Comparison of ENCODE assay signal across 1 cellular context in the genomic region with DNA sequence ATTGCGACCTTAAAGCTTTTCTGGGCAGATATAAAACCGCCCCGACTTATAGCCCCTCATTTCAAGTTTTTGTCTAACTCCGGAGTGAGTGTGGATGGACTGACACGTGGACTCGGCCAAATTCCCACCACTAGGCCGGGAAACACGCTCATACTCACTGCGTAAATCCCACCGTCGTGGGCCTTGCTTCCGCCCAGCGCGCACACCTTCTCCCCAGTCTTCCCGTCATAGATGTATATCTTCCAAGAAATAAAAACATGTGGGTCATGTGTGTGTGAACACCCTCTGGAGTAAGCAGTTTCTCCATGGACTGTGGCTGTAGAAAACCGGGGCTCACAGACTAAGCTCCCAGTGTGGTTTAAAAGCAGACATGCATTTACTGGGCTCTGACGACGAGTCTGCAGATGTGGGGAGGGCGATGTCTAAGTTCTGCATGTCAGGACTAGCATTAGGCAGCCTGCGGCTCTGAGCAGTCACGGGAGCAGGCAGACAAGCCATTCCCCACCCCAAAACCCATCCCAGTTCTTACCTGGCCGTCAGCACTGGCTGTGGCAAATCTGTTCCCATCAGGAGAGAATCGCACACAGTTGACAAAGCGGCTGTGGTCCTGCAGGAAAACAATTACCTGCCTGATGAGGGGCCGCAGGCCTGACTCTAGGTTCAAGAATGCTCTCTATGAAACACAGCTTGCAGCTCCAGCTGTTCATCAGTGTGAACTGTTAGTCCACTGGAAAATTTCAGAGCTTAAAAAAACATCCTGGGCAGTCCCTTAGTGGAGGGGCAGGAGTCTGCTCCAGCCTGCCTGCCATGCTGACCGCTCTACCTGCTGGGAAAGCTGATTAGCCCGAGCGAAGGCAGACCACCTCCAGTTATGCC.
TF ChIP-seq lines count a peak whose summit lies in the region.

No MANE protein-coding gene starts in this region.

TF ChIP-seq in GM12878, 131 proteins besides CTCF, POLR2A, EP300 and RAD21:
- no peak for TF ChIP-seq BACH1 (IDR thresholded peaks at IDR 0.05; ENCODE audit: borderline replicate concordance)
- no peak for TF ChIP-seq NR2F1 (conservative IDR thresholded peaks at IDR 0.05)
- TF ChIP-seq ELK1 (IDR thresholded peaks at IDR 0.05; ENCODE audit: low read depth, low read length), result no peak
- TF ChIP-seq HCFC1 (IDR thresholded peaks at IDR 0.05; ENCODE audit: low read length), result no peak
- TF ChIP-seq YY1 (IDR thresholded peaks at IDR 0.05; ENCODE audit: low read depth, low read length), result no peak
- no peak for TF ChIP-seq POU2F2 (IDR thresholded peaks at IDR 0.05; ENCODE audit: borderline replicate concordance, low read depth, low read length)
- TF ChIP-seq, protein P1, sequence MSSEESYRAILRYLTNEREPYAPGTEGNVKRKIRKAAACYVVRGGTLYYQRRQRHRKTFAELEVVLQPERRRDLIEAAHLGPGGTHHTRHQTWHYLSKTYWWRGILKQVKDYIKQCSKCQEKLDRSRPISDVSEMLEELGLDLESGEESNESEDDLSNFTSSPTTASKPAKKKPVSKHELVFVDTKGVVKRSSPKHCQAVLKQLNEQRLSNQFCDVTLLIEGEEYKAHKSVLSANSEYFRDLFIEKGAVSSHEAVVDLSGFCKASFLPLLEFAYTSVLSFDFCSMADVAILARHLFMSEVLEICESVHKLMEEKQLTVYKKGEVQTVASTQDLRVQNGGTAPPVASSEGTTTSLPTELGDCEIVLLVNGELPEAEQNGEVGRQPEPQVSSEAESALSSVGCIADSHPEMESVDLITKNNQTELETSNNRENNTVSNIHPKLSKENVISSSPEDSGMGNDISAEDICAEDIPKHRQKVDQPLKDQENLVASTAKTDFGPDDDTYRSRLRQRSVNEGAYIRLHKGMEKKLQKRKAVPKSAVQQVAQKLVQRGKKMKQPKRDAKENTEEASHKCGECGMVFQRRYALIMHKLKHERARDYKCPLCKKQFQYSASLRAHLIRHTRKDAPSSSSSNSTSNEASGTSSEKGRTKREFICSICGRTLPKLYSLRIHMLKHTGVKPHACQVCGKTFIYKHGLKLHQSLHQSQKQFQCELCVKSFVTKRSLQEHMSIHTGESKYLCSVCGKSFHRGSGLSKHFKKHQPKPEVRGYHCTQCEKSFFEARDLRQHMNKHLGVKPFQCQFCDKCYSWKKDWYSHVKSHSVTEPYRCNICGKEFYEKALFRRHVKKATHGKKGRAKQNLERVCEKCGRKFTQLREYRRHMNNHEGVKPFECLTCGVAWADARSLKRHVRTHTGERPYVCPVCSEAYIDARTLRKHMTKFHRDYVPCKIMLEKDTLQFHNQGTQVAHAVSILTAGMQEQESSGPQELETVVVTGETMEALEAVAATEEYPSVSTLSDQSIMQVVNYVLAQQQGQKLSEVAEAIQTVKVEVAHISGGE (CRISPR knock-in tag; IDR thresholded peaks at IDR 0.05), result no peak
- TF ChIP-seq PRDM15 (CRISPR knock-in tag; IDR thresholded peaks at IDR 0.05), result no peak
- no peak for TF ChIP-seq NBN (IDR thresholded peaks at IDR 0.05)
- TF ChIP-seq NRF1 (conservative IDR thresholded peaks at IDR 0.05; ENCODE audit: low read depth, low read length), result no peak
- no peak for TF ChIP-seq FOXK2 (IDR thresholded peaks at IDR 0.05)
- no peak for TF ChIP-seq RAD51 (IDR thresholded peaks at IDR 0.05)
- no peak for TF ChIP-seq RB1 (IDR thresholded peaks at IDR 0.05; ENCODE audit: borderline replicate concordance)
- TF ChIP-seq JUND (IDR thresholded peaks at IDR 0.05; ENCODE audit: low read depth, low read length), result no peak
- TF ChIP-seq NFYA (IDR thresholded peaks at IDR 0.05; ENCODE audit: borderline replicate concordance, low read depth, low read length), result no peak
- no peak for TF ChIP-seq RFX5 (IDR thresholded peaks at IDR 0.05; ENCODE audit: low read depth, low read length)
- no peak for TF ChIP-seq SMAD5 (IDR thresholded peaks at IDR 0.05; ENCODE audit: low read depth)
- TF ChIP-seq FOXM1 (IDR thresholded peaks at IDR 0.05; ENCODE audit: low read depth, low read length), result no peak
- no peak for TF ChIP-seq TARDBP (IDR thresholded peaks at IDR 0.05; ENCODE audit: borderline replicate concordance)
- TF ChIP-seq ETV6 (conservative IDR thresholded peaks at IDR 0.05 in 1 of 2, IDR thresholded peaks at IDR 0.05 in 1 of 2; ENCODE audit: borderline replicate concordance in 1 of 2, low read depth in 1 of 2), result no peak
